31 cellular contexts compared by ENCODE assay signal in the genomic region with DNA sequence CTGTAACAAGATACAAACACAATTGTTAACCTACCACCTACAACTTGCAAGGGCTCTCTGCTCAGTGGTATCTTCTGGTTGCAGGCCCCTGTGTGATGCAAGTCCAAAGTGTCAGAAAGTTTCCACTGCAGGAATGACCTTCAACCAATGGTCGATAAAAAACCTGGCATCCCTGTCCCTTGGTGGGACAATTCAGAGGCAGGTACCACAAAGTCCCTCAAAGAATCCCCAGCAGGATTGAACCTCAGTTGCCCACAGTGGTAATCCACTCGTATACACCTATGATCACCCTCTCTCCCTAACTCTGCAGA. TPM values are rescaled to one million over a fixed set of nuclear protein-coding genes. Genes with fewer than 3 reads are reported as not detected.
A peak's percentile ranks its signal among the peaks of the same experiment; 100 is the strongest.
DNase-seq lines count a peak whose midpoint lies in the region; ATAC-seq, FAIRE-seq and TF ChIP-seq lines count a peak whose summit lies in the region.
"Had no signal": no experiment of that assay in that cellular context is flagged by ENCODE, and none has a peak within 500 bp of the region (broad histone marks: within the 10 kb centered on the region; RNA-seq: fewer than 3 reads in every experiment).

No MANE protein-coding gene starts in this region.

- H3K27ac ChIP-seq in 22Rv1 (0 out of 2 replicates have a peak overlapping the region, but pooled peaks have one; percentile 7), cingulate gyrus (ENCODE audit: low read depth, low read length) (peak overlapping the region; percentile 31), liver (ENCODE audit: low read depth in 1 of 2, low read length in 2 of 2) (peak overlapping the region; percentile 9 to 38)
- H3K27ac ChIP-seq: ascending aorta, gastrocnemius medialis, pancreas, SJCRH30, suprapubic skin had no signal

- H3K9ac ChIP-seq in liver (ENCODE audit: low read depth in 1 of 2, low read length in 2 of 2), result no peak overlapping the region

- no peak for TF ChIP-seq CTCF in 22Rv1 (IDR thresholded peaks at IDR 0.05)
- TF ChIP-seq CTCF in liver (IDR thresholded peaks at IDR 0.05; ENCODE audit: low read depth, low read length, missing input control), result no peak
- TF ChIP-seq CTCF in GM20000 (IDR thresholded peaks at IDR 0.05; ENCODE audit: extremely low read depth, missing control alignments), result no peak

- DNase-seq in GM19239 (ENCODE audit: insufficient read length, low spot score), result no peak
- DNase-seq in HK-2 (ENCODE audit: unreplicated experiment), result no peak
- no peak for DNase-seq in activated CD4-positive, alpha-beta T cell treated with anti-CD3 and anti-CD28 coated beads for 48 hours
- DNase-seq in GM20000 (ENCODE audit: low spot score), result no peak
- DNase-seq: activated T-cell treated with anti-CD3 and anti-CD28 coated beads, Interleukin-2, amount 50 U/mL, for 48 hours; central memory CD4-positive, alpha-beta T cell; dermis blood vessel endothelial cell; DMS 273 treated with DMSO at 0.1 percent for 48 hours; EL; gastrocnemius medialis; H7; hypothalamus; immature natural killer cell; left colon; mesenchymal stem cell; NCI-H146; NCI-H2107; NCI-H446; NCI-H82; pancreas; SJCRH30; stimulated activated CD4-positive, alpha-beta T cell treated with anti-CD3 and anti-CD28 coated beads, Interleukin-1b, Interleukin-23, amount 100 ng/mL, for 48 hours; stimulated activated naive CD4-positive, alpha-beta T cell treated with Interleukin-2 at 50 U/mL for 16 hours; SW 1271 had no signal

- H3K4me3 ChIP-seq in liver (ENCODE audit: low read depth in 1 of 3, low read length in 3 of 3), result no peak overlapping the region
- H3K4me3 ChIP-seq: ascending aorta, gastrocnemius medialis, pancreas, SJCRH30, suprapubic skin had no signal

- 52% methylated on average over 2 of the region's 2 CpGs for WGBS in liver

- no peak for ATAC-seq in HG02884 (IDR thresholded peaks at IDR 0.05; ENCODE audit: unreplicated experiment)
- ATAC-seq: gastrocnemius medialis, left colon had no signal

- no peaks in the 10 kb centered on the region for H3K27me3 ChIP-seq in liver (ENCODE audit: control insufficient read depth in 4 of 4, insufficient read depth in 4 of 4, low read length in 3 of 4)
- H3K27me3 ChIP-seq: ascending aorta, gastrocnemius medialis, pancreas, SJCRH30, suprapubic skin had no signal

- TF ChIP-seq RAD21 in liver (IDR thresholded peaks at IDR 0.05), result peak in 1 of 2 donors; percentile 21

- peak; percentile 49 for FAIRE-seq in GM19239 (lab: Jason Lieb, UNC)
- FAIRE-seq: pancreas, RCC 7860 had no signal

- H3K4me1 ChIP-seq in liver (ENCODE audit: control insufficient read depth in 4 of 4, insufficient read depth in 4 of 4, low read length in 3 of 4), result peaks cover 7 to 30% (median 25%) of the 10 kb centered on the region in 4 donors
- H3K4me1 ChIP-seq: ascending aorta, SJCRH30, suprapubic skin had no signal

- peaks cover under 1 to 10% (median 3%) of the 10 kb centered on the region in 4 donors for H3K36me3 ChIP-seq in liver (ENCODE audit: control insufficient read depth in 4 of 4, insufficient read depth in 3 of 4, low read depth in 1 of 4, low read length in 3 of 4)
- H3K36me3 ChIP-seq: pancreas had no signal

- no peaks in the 10 kb centered on the region for H3K9me3 ChIP-seq in liver (ENCODE audit: control insufficient read depth in 4 of 4, low read length in 3 of 4)
- H3K9me3 ChIP-seq: ascending aorta, gastrocnemius medialis, SJCRH30, suprapubic skin had no signal

TF ChIP-seq in liver, 16 proteins besides CTCF, POLR2A, EP300 and RAD21:
- peak; percentile 63 to 68 for TF ChIP-seq RXRA (IDR thresholded peaks at IDR 0.05)
- peak; percentile 55 to 62 for TF ChIP-seq JUND (IDR thresholded peaks at IDR 0.05)
- peak; percentile 33 for TF ChIP-seq YY1 (IDR thresholded peaks at IDR 0.05)
- peak; percentile 85 for TF ChIP-seq ATF3 (IDR thresholded peaks at IDR 0.05)
- TF ChIP-seq HNF4G (IDR thresholded peaks at IDR 0.05), result peak; percentile 64
- TF ChIP-seq FOXA1 (IDR thresholded peaks at IDR 0.05), result no peak
- TF ChIP-seq, protein P1, sequence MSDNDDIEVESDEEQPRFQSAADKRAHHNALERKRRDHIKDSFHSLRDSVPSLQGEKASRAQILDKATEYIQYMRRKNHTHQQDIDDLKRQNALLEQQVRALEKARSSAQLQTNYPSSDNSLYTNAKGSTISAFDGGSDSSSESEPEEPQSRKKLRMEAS (IDR thresholded peaks at IDR 0.05), result no peak
- peak; percentile 55 to 74 for TF ChIP-seq EGR1 (IDR thresholded peaks at IDR 0.05; ENCODE audit: low read depth in 2 of 2)
- peak; percentile 88 to 93 for TF ChIP-seq HNF4A (conservative IDR thresholded peaks at IDR 0.05)
- peak; percentile 18 for TF ChIP-seq ZBTB33 (IDR thresholded peaks at IDR 0.05)
- TF ChIP-seq SP1 (IDR thresholded peaks at IDR 0.05), result peak; percentile 75

RNA-seq across cellular contexts. Expression of gene GLO1, which starts 15.9 kb away (rescaled TPM):
- total RNA-seq in liver, result 100 to 1,000 TPM in 1 of 2 donors, 10 to 100 TPM in 1; 59.2 to 108 TPM
- 10 to 100 TPM; 50.5 to 85.8 TPM for polyA plus RNA-seq in liver

RNA-seq across cellular contexts. Expression of gene DNAH8, which starts 28.1 kb away (rescaled TPM):
- total RNA-seq in liver, result under 1 TPM; under 0.01 to 0.05 TPM
- polyA plus RNA-seq in liver, result not detected
- total RNA-seq: ascending aorta, gastrocnemius medialis, left colon, pancreas had no signal
- polyA plus RNA-seq: immature natural killer cell, pancreas had no signal

RNA-seq across cellular contexts. Expression of gene BTBD9, which starts 47.3 kb away (rescaled TPM):
- 10 to 100 TPM in 1 of 2 donors, 1 to 10 TPM in 1; 5.4 to 12.4 TPM for total RNA-seq in liver
- polyA plus RNA-seq in liver, result 1 to 10 TPM; 2.0 to 6.0 TPM
